In the genomic region with DNA sequence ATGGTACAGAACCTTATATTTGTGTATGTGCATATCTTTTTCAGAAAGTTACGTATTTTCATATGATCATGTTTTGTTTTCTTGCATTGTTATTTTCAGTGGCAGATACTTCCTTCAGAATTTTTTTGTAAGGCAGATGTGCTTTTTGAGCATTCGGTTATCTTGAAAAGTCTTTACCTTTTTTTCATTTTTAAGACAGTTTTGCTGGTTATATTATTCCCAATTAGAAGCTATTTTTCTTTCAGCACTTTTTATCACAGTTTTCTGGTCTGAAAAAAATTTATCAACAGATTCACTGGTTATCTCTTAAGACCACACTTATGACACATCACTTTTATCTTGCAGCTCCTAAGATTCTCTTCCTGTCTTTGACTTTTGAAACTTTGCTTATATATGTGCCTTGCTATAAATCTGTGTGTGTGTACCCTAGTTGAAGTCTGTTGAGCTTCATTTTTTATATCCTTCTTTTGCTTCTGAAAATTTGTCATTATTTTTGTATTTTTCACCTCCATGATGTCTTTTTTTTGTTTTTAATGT, we compare ENCODE assay signal across 31 cellular contexts. TPM values are rescaled to one million over a fixed set of nuclear protein-coding genes. Genes with fewer than 3 reads are reported as not detected.
A peak's percentile ranks its signal among the peaks of the same experiment; 100 is the strongest.
DNase-seq lines count a peak whose midpoint lies in the region; ATAC-seq, FAIRE-seq and TF ChIP-seq lines count a peak whose summit lies in the region.
"Had no signal": no experiment of that assay in that cellular context is flagged by ENCODE, and none has a peak within 500 bp of the region (broad histone marks: within the 10 kb centered on the region; RNA-seq: fewer than 3 reads in every experiment).

No MANE protein-coding gene starts in this region.

- POLR2A ChIA-PET in K562 (lab: Yijun Ruan, JAX): no interaction called here

- peaks cover 97% of the 10 kb centered on the region for H3K9me3 ChIP-seq in HUES48 (ENCODE audit: control insufficient read depth, insufficient read depth, low read length)
- peaks cover 1% of the 10 kb centered on the region; the same call in 1 of the 2 replicates for H3K9me3 ChIP-seq in K562 (replicated peaks; ENCODE audit: control insufficient read depth, insufficient read depth, low read depth, low read length)
- H3K9me3 ChIP-seq in endodermal cell (ENCODE audit: control insufficient read depth, low read length): peaks cover 98% of the 10 kb centered on the region
- H3K9me3 ChIP-seq in hepatocyte (ENCODE audit: low read depth): peaks cover 22% of the 10 kb centered on the region
- H3K9me3 ChIP-seq in heart left ventricle: peaks cover 0 to 100% (median 89%) of the 10 kb centered on the region in 12 donors
- H3K9me3 ChIP-seq: BE2C had no signal

- no TSS peak for BruUV-seq in K562 (replicated peaks; lab: Mats Ljungman, UMichigan)

- H3K9me3 Mint-ChIP-seq in endodermal cell: peaks cover 96% of the 10 kb centered on the region

- H3K36me3 ChIP-seq in HUES48 (ENCODE audit: control insufficient read depth, insufficient read depth, low read length): peaks cover 28% of the 10 kb centered on the region; the same call in 1 of the 2 replicates
- no peaks in the 10 kb centered on the region for H3K36me3 ChIP-seq in K562 (ENCODE audit: control insufficient read depth, insufficient read depth, low read length)
- H3K36me3 ChIP-seq in endodermal cell (ENCODE audit: control insufficient read depth, insufficient read depth, low read length): peaks cover 10% of the 10 kb centered on the region
- no peaks in the 10 kb centered on the region for H3K36me3 ChIP-seq in hepatocyte (replicated peaks; ENCODE audit: insufficient read depth, low read depth)
- H3K36me3 ChIP-seq in heart left ventricle: peaks cover 0 to 41% (median 0%) of the 10 kb centered on the region in 9 donors
- H3K36me3 ChIP-seq: BE2C had no signal

- in situ Hi-C loops in K562 (cut with MboI): no loop called here

- no peak overlapping the region for H3K4me2 ChIP-seq in K562 (ENCODE audit: insufficient read depth, low read length)
- no peak overlapping the region for H3K4me2 ChIP-seq in hepatocyte
- H3K4me2 ChIP-seq: BLaER1 had no signal

- no peak for FAIRE-seq in K562 (lab: Jason Lieb, UNC)
- FAIRE-seq: A204.1, GM12878, GM12892, GM18507, GM19239 had no signal

- no peaks in the 10 kb centered on the region for H3K4me1 Mint-ChIP-seq in endodermal cell
- H3K4me1 Mint-ChIP-seq: CD14-positive monocyte; CD4-positive, alpha-beta memory T cell; CD4-positive, CD25-positive, alpha-beta regulatory T cell; CD8-positive, alpha-beta memory T cell had no signal

- H3K9ac ChIP-seq in HUES48 (ENCODE audit: low read depth, low read length): no peak overlapping the region
- H3K9ac ChIP-seq in K562 (ENCODE audit: insufficient read depth in 1 of 2, low read depth in 2 of 2, low read length in 2 of 2): no peak overlapping the region
- no peak overlapping the region for H3K9ac ChIP-seq in endodermal cell (ENCODE audit: extremely low read depth, low read length, poor library complexity, severe bottlenecking)
- H3K9ac ChIP-seq: BLaER1 had no signal

- TF ChIP-seq POLR2A in K562 (conservative IDR thresholded peaks at IDR 0.05): no peak
- TF ChIP-seq POLR2A in heart left ventricle (IDR thresholded peaks at IDR 0.05): no peak

- H4K20me1 ChIP-seq in K562 (replicated peaks; ENCODE audit: control insufficient read depth, insufficient read depth, low read length): no peaks in the 10 kb centered on the region
- no peaks in the 10 kb centered on the region for H4K20me1 ChIP-seq in hepatocyte (ENCODE audit: insufficient read depth, poor library complexity, severe bottlenecking)
- H4K20me1 ChIP-seq: BLaER1 had no signal

- H3K27me3 Mint-ChIP-seq in endodermal cell (ENCODE audit: insufficient read depth): no peaks in the 10 kb centered on the region
- H3K27me3 Mint-ChIP-seq: CD4-positive, CD25-positive, alpha-beta regulatory T cell; CD8-positive, alpha-beta memory T cell had no signal

- H3K36me3 Mint-ChIP-seq in endodermal cell (ENCODE audit: low read depth): peaks cover 53% of the 10 kb centered on the region
- H3K36me3 Mint-ChIP-seq: CD4-positive, CD25-positive, alpha-beta regulatory T cell had no signal

- ATAC-seq in K562 (no peak), heart left ventricle (no peak), HG02981 (IDR thresholded peaks at IDR 0.05; ENCODE audit: unreplicated experiment) (no peak)
- ATAC-seq: GM12878 had no signal

- TF ChIP-seq CTCF in K562 (IDR thresholded peaks at IDR 0.05 in 2 of 3, conservative IDR thresholded peaks at IDR 0.05 in 1 of 3; ENCODE audit: insufficient read depth in 2 of 3, low read depth in 1 of 3, low read length in 3 of 3) (no peak), endodermal cell (conservative IDR thresholded peaks at IDR 0.05) (no peak), hepatocyte (IDR thresholded peaks at IDR 0.05; ENCODE audit: poor library complexity) (no peak), heart left ventricle (IDR thresholded peaks at IDR 0.05) (no peak)

- H3K9me1 ChIP-seq in K562 (ENCODE audit: control insufficient read depth, insufficient read depth, low read length): no peaks in the 10 kb centered on the region

- TF ChIP-seq EP300 in K562 (IDR thresholded peaks at IDR 0.05; ENCODE audit: low read length): no peak

- CTCF ChIA-PET in K562 (lab: Yijun Ruan, JAX; ENCODE audit: low intra/inter-chr PET ratio): no interaction called here

- WGBS in K562 (ENCODE audit: insufficient coverage, low coverage, missing lambda C conversion rate): 2% methylated on average over 2 of the region's 2 CpGs
- WGBS in endodermal cell (ENCODE audit: insufficient coverage in 1 of 2, insufficient read length in 1 of 2), 2 experiments: 96% methylated on average over 2 of the region's 2 CpGs; no CpG with 5 or more reads in 1 of the 2 experiments
- WGBS in hepatocyte (ENCODE audit: low lambda C conversion rate, missing lambda C conversion rate): 81% methylated on average over 2 of the region's 2 CpGs
- WGBS in heart left ventricle, 4 donors: 94 to 99% (median 98%) methylated on average over 2 of the region's 2 CpGs

- no peak overlapping the region for H3K27ac ChIP-seq in HUES48 (ENCODE audit: low read depth, low read length)
- H3K27ac ChIP-seq in K562 (ENCODE audit: extremely low read depth, low read depth, low read length): no peak overlapping the region
- H3K27ac ChIP-seq in endodermal cell (ENCODE audit: low read depth, low read length): no peak overlapping the region
- no peak overlapping the region for H3K27ac ChIP-seq in hepatocyte
- H3K27ac ChIP-seq in heart left ventricle: no peak overlapping the region
- H3K27ac ChIP-seq: BLaER1 had no signal

- H3K27me3 ChIP-seq in HUES48 (ENCODE audit: control insufficient read depth, insufficient read depth, low read length) (no peaks in the 10 kb centered on the region), K562 (ENCODE audit: control insufficient read depth in 2 of 2, insufficient read depth in 2 of 2, low read length in 2 of 2) (no peaks in the 10 kb centered on the region), endodermal cell (ENCODE audit: control insufficient read depth, insufficient read depth, low read length, poor library complexity, severe bottlenecking) (no peaks in the 10 kb centered on the region), hepatocyte (no peaks in the 10 kb centered on the region), heart left ventricle (no peaks in the 10 kb centered on the region)
- H3K27me3 ChIP-seq: BE2C, BLaER1 had no signal

- no peaks in the 10 kb centered on the region for H3K9me2 ChIP-seq in hepatocyte (replicated peaks; ENCODE audit: insufficient read depth)

- intact Hi-C loops in K562 (cut with micrococcal nuclease): no loop called here
- intact Hi-C loops in heart left ventricle (cut with DNase I): loop anchor here in 1 of 10 donors (10.0 kb wide), 1 partner anchor 203 kb away; no protein-coding TSS in a partner anchor

- TF ChIP-seq RAD21 in K562 (CRISPR knock-in tag; conservative IDR thresholded peaks at IDR 0.05 in 1 of 2, IDR thresholded peaks at IDR 0.05 in 1 of 2): no peak

- peak; percentile 44 for DNase-seq in OCI-M1 (lab: John Stamatoyannopoulos, UW)
- DNase-seq in K562 (ENCODE audit: extremely low read depth in 1 of 4, low spot score in 3 of 4): no peak
- DNase-seq in endodermal cell: no peak
- no peak for DNase-seq in hepatocyte (ENCODE audit: low spot score)
- DNase-seq in heart left ventricle: no peak
- DNase-seq in SKM-1 (lab: John Stamatoyannopoulos, UW; ENCODE audit: unreplicated experiment): no peak
- DNase-seq: 8988T; ACHN; BE2C; C1 segment of cervical spinal cord; CD4-positive, alpha-beta memory T cell; CD4-positive, CD25-positive, alpha-beta regulatory T cell; CD8-positive, alpha-beta memory T cell; COR-L47; DMS 273 treated with DMSO at 0.1 percent for 48 hours; DMS153; DMS53; DMS79; DND-41; EL; GDM1 had no signal

- no peaks in the 10 kb centered on the region for H3K79me2 ChIP-seq in K562 (ENCODE audit: control insufficient read depth, insufficient read depth, low read length)
- H3K79me2 ChIP-seq in hepatocyte: no peaks in the 10 kb centered on the region

- H3K4me1 ChIP-seq in HUES48 (ENCODE audit: control insufficient read depth, insufficient read depth, low read length): no peaks in the 10 kb centered on the region
- H3K4me1 ChIP-seq in K562 (replicated peaks in 1 of 2; ENCODE audit: control insufficient read depth in 2 of 2, insufficient read depth in 2 of 2, low read length in 2 of 2): no peaks in the 10 kb centered on the region
- no peaks in the 10 kb centered on the region for H3K4me1 ChIP-seq in endodermal cell (ENCODE audit: control insufficient read depth, insufficient read depth, low read length)
- no peaks in the 10 kb centered on the region for H3K4me1 ChIP-seq in hepatocyte (ENCODE audit: insufficient read depth)
- no peaks in the 10 kb centered on the region for H3K4me1 ChIP-seq in heart left ventricle
- H3K4me1 ChIP-seq: BE2C, BLaER1 had no signal

- H2AFZ ChIP-seq in K562 (ENCODE audit: low read depth, low read length) (no peak overlapping the region), hepatocyte (no peak overlapping the region)

- H3K27ac Mint-ChIP-seq in endodermal cell: no peak overlapping the region
- H3K27ac Mint-ChIP-seq: CD14-positive monocyte; CD4-positive, alpha-beta memory T cell; CD4-positive, CD25-positive, alpha-beta regulatory T cell had no signal

- no peak overlapping the region for H3K4me3 Mint-ChIP-seq in endodermal cell
- H3K4me3 Mint-ChIP-seq: CD14-positive monocyte; CD4-positive, alpha-beta memory T cell; CD4-positive, CD25-positive, alpha-beta regulatory T cell; CD8-positive, alpha-beta memory T cell had no signal

- H3K4me3 ChIP-seq in HUES48 (ENCODE audit: low read depth, low read length) (peak overlapping the region; percentile 18; the same call in 1 of the 2 replicates), K562 (no peak overlapping the region), endodermal cell (ENCODE audit: low read length) (peak overlapping the region; percentile 16), hepatocyte (no peak overlapping the region), heart left ventricle (no peak overlapping the region)
- H3K4me3 ChIP-seq: BLaER1, GM12878 had no signal

RNA-seq across cellular contexts. Expression of gene ZNF732, which starts 53.1 kb away (rescaled TPM):
- total RNA-seq in K562 (2011; cell fraction: chromatin; rRNA removed; ENCODE audit: low replicate concordance): 0.48 TPM in 1 of 2 replicates, not detected in the other
- not detected in 2 replicates for total RNA-seq in K562 (2011; cell fraction: nucleolus; rRNA removed)
- not detected in 2 replicates for total RNA-seq in K562 (2011; cell fraction: nucleoplasm; rRNA removed)
- total RNA-seq in K562 (2014; rRNA removed): 0.14 and 0.20 TPM in 2 replicates
- 0.29 and 0.32 TPM in 2 replicates for total RNA-seq in K562 (2014; rRNA removed; fragmentation: Illumina TruSeq; extraction: Trizol)
- 0.23 and 0.36 TPM in 2 replicates for total RNA-seq in K562 (2015; rRNA removed; fragmentation: Illumina TruSeq; extraction: Trizol)
- 0.16 and 0.25 TPM in 2 replicates for total RNA-seq in K562 (2021)
- 0.03 and 0.06 TPM in 2 replicates for polyA plus RNA-seq in K562 (2011; rRNA removed)
- not detected in 2 replicates for polyA plus RNA-seq in K562 (2011; cell fraction: cytosol; rRNA removed)
- polyA plus RNA-seq in K562 (2011; cell fraction: nucleus; rRNA removed): not detected in 2 replicates
- polyA plus RNA-seq in K562 (2012): 0.10 and 0.15 TPM in 2 replicates
- polyA plus RNA-seq in K562 (2014; fragmentation: Illumina TruSeq; extraction: Trizol): 0.07 and 0.11 TPM in 2 replicates
- polyA plus RNA-seq in K562 (2014; fragmentation: Nextera tagmentation; extraction: Ambion mirVana): under 1 TPM in 1 of 2 experiments, not detected in 1; 0.06 TPM
- polyA plus RNA-seq in K562 (2014; rRNA removed): 0.07 and 0.16 TPM in 2 replicates
- 0.09 and 0.21 TPM in 2 replicates for polyA minus RNA-seq in K562 (2011; rRNA and poly(A)+ RNA removed)
- not detected in 2 replicates for polyA minus RNA-seq in K562 (2011; cell fraction: cytosol; rRNA and poly(A)+ RNA removed)
- polyA minus RNA-seq in K562 (2011; cell fraction: nucleus; rRNA and poly(A)+ RNA removed): not detected in 2 replicates
- total RNA-seq in endodermal cell: 10 to 100 TPM in 1 of 2 donors, 1 to 10 TPM in 1; 8.6 to 23.4 TPM
- 1.1 TPM for polyA plus RNA-seq in endodermal cell (2013, experiment 1 of 2)
- polyA plus RNA-seq in endodermal cell (2013, experiment 2 of 2): 1.7 TPM
- total RNA-seq in hepatocyte: not detected in 2 replicates
- polyA plus RNA-seq in hepatocyte: not detected in 2 replicates
- under 1 TPM in 1 of 9 donors, not detected in 8; 0.32 TPM for total RNA-seq in heart left ventricle
- polyA plus RNA-seq in heart left ventricle: under 1 TPM; 0.04 to 0.08 TPM
- total RNA-seq: A673; CD4-positive, alpha-beta memory T cell; CD4-positive, CD25-positive, alpha-beta regulatory T cell; CD8-positive, alpha-beta memory T cell; GM12878 had no signal
- polyA plus RNA-seq: CD14-positive monocyte; CD4-positive, alpha-beta memory T cell; CD4-positive, CD25-positive, alpha-beta regulatory T cell; CD8-positive, alpha-beta memory T cell; GM12878 had no signal

Comparison
In these comparisons a context has a peak if more than half of its experiments do, and no peak if none do; other contexts are left out.
1. H3K4me3 ChIP-seq: peak in HUES48 (single experiment) and endodermal cell (single experiment); none in K562 (single experiment), hepatocyte (single experiment) and heart left ventricle (0 of 12).